9 cellular contexts compared by ENCODE assay signal in genomic region chr6:145020114-145020513, GRCh38.
"Had no signal": no experiment of that assay in that cellular context is flagged by ENCODE, and none has a peak within 500 bp of the region (broad histone marks: within the 10 kb centered on the region; RNA-seq: fewer than 3 reads in every experiment).

No MANE protein-coding gene starts in this region.

- DNase-seq: H9, HCEC 1CT, HFFc6, IMR-90 had no signal

- H2AFZ ChIP-seq: GM23338 had no signal

- H3K4me2 ChIP-seq: GM23338 had no signal

- FAIRE-seq: H1, H54, K562 had no signal

- H3K4me3 ChIP-seq: GM23338, K562 had no signal

- ATAC-seq: GM23338, K562 had no signal

- H3K27ac ChIP-seq: HL-60 had no signal
